ENCODE assay signal across 1 cellular context in genomic region chr12:48671231-48671856, GRCh38.
A peak's percentile ranks its signal among the peaks of the same experiment; 100 is the strongest.
TF ChIP-seq lines count a peak whose summit lies in the region.

No MANE protein-coding gene starts in this region.

TF ChIP-seq in HEK293, 187 proteins besides CTCF, POLR2A, EP300 and RAD21:
- TF ChIP-seq SCRT1 (tag by site-specific recombination; IDR thresholded peaks at IDR 0.05; ENCODE audit: borderline replicate concordance) (no peak), ZNF362 (tag by site-specific recombination; IDR thresholded peaks at IDR 0.05) (peak; percentile 31; the same call in 1 of the 2 replicates), REST (tag by site-specific recombination; IDR thresholded peaks at IDR 0.05) (no peak)
